Comparison of ENCODE assay signal across 10 cellular contexts in the genomic region with DNA sequence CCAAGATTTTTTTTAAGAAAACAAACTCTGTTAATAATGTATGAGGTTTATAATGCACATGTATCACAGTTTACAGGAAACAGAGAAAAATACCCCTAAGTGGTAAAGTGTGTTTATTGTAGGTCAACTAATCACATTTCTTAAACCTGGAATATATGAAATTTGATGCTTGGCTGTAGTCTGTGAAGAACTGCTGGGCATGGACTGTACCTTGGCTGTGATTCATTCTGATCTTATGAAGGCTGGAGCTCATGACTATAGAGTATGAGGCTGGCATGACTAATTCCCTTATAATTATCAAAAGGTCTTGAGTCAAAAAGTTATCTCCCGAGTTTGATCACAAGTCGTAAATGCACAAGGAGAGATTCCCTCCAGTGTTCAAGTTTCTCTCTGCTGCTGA.
DNase-seq lines count a peak whose midpoint lies in the region; ATAC-seq and TF ChIP-seq lines count a peak whose summit lies in the region.
"Had no signal": no experiment of that assay in that cellular context is flagged by ENCODE, and none has a peak within 500 bp of the region (broad histone marks: within the 10 kb centered on the region; RNA-seq: fewer than 3 reads in every experiment).

No MANE protein-coding gene starts in this region.

- no peak overlapping the region for H3K27ac ChIP-seq in HEK293 (ENCODE audit: extremely low read depth, low read depth, low read length)

- TF ChIP-seq CTCF in HEK293 (tag by site-specific recombination; IDR thresholded peaks at IDR 0.05) (no peak), foreskin fibroblast (IDR thresholded peaks at IDR 0.05; ENCODE audit: low read depth, low read length) (no peak), CD14-positive monocyte (IDR thresholded peaks at IDR 0.05) (no peak)

- H3K36me3 Mint-ChIP-seq in CD14-positive monocyte, result no peaks in the 10 kb centered on the region

- H3K4me3 ChIP-seq in HEK293 (ENCODE audit: low read depth, low read length) (no peak overlapping the region), foreskin fibroblast (ENCODE audit: low read depth in 1 of 2, low read length in 2 of 2) (no peak overlapping the region)
- H3K4me3 ChIP-seq: heart right ventricle had no signal

- no peaks in the 10 kb centered on the region for H3K9me3 ChIP-seq in HEK293 (ENCODE audit: control insufficient read depth, insufficient read depth, low read depth, low read length)
- H3K9me3 ChIP-seq: heart right ventricle had no signal

- H3K27me3 Mint-ChIP-seq in CD14-positive monocyte (ENCODE audit: low read depth in 3 of 3), result no peaks in the 10 kb centered on the region

- peaks cover 13% of the 10 kb centered on the region for H3K4me1 ChIP-seq in HEK293 (ENCODE audit: control insufficient read depth, insufficient read depth, low read length)

- POLR2A ChIA-PET in HEK293 (lab: Yijun Ruan, JAX), result no interaction called here

- no peaks in the 10 kb centered on the region for H3K4me1 Mint-ChIP-seq in CD14-positive monocyte

- no peak overlapping the region for H3K4me3 Mint-ChIP-seq in CD14-positive monocyte

- no peak overlapping the region for H3K27ac Mint-ChIP-seq in CD14-positive monocyte

- ATAC-seq in GM19452 (IDR thresholded peaks at IDR 0.05; ENCODE audit: unreplicated experiment), result no peak
- ATAC-seq: heart right ventricle had no signal

- no peaks in the 10 kb centered on the region for H3K36me3 ChIP-seq in HEK293 (ENCODE audit: control insufficient read depth in 2 of 2, insufficient read depth in 1 of 2, low read length in 2 of 2)
- H3K36me3 ChIP-seq: heart right ventricle had no signal

- DNase-seq in amniotic epithelial cell (ENCODE audit: low read depth) (peak; percentile 88), foreskin fibroblast (peak; percentile 88 to 91), stromal cell of bone marrow (ENCODE audit: low read depth) (peak; percentile 77), CD14-positive monocyte (ENCODE audit: low spot score) (no peak), posterior cingulate gyrus (no peak)
- no peak for DNase-seq in activated naive CD4-positive, alpha-beta T cell treated with Interleukin-2 at 50 U/mL for 16 hours
- DNase-seq: heart right ventricle, NCI-H748 treated with DMSO at 0.1 percent for 48 hours had no signal

- CTCF ChIA-PET in HEK293 (lab: Yijun Ruan, JAX), result no interaction called here

- intact Hi-C loops in CD14-positive monocyte (cut with micrococcal nuclease), result no loop called here
- intact Hi-C loops in posterior cingulate gyrus (cut with DNase I), result no loop called here

- H3K9me3 Mint-ChIP-seq in CD14-positive monocyte, result peaks cover 0 to 6% (median 2%) of the 10 kb centered on the region in 7 donors

TF ChIP-seq in HEK293, 187 proteins besides CTCF, POLR2A, EP300 and RAD21:
- TF ChIP-seq ZIC2 (tag by site-specific recombination; IDR thresholded peaks at IDR 0.05) (no peak), SP7 (tag by site-specific recombination; IDR thresholded peaks at IDR 0.05) (0 out of 2 replicates have a peak, but pooled peaks have one; percentile 24), ZNF169 (tag by site-specific recombination; IDR thresholded peaks at IDR 0.05) (no peak), ZNF366 (tag by site-specific recombination; conservative IDR thresholded peaks at IDR 0.05) (peak; percentile 46; the same call in 1 of the 2 replicates)

Comparison
In these comparisons a context has a peak if more than half of its experiments do, and no peak if none do; other contexts are left out.
1. DNase-seq: peak in amniotic epithelial cell (single experiment), foreskin fibroblast (2 of 2) and stromal cell of bone marrow (single experiment); none in CD14-positive monocyte (single experiment), posterior cingulate gyrus (0 of 10) and activated naive CD4-positive, alpha-beta T cell treated with Interleukin-2 at 50 U/mL for 16 hours (single experiment).